1 cellular context compared by ENCODE assay signal in genomic region chr9:124453586-124454191, GRCh38.
TF ChIP-seq lines count a peak whose summit lies in the region.

No MANE protein-coding gene starts in this region.

TF ChIP-seq in K562, 482 proteins besides CTCF, POLR2A, EP300 and RAD21:
- TF ChIP-seq NRF1 (conservative IDR thresholded peaks at IDR 0.05 in 1 of 2, IDR thresholded peaks at IDR 0.05 in 1 of 2) (no peak), E2F1 (CRISPR knock-in tag; IDR thresholded peaks at IDR 0.05) (no peak), NR3C1 (CRISPR knock-in tag; IDR thresholded peaks at IDR 0.05) (no peak), RAD51 (IDR thresholded peaks at IDR 0.05; ENCODE audit: borderline replicate concordance, low read depth) (no peak), RERE (CRISPR knock-in tag; IDR thresholded peaks at IDR 0.05; ENCODE audit: borderline replicate concordance) (no peak), PREB (CRISPR knock-in tag; IDR thresholded peaks at IDR 0.05) (no peak), MLX (CRISPR knock-in tag; conservative IDR thresholded peaks at IDR 0.05) (no peak), SIN3B (IDR thresholded peaks at IDR 0.05; ENCODE audit: low read depth) (no peak), HMGXB4 (CRISPR knock-in tag; IDR thresholded peaks at IDR 0.05) (no peak), MAFK (IDR thresholded peaks at IDR 0.05; ENCODE audit: low read length) (no peak), NELFE (IDR thresholded peaks at IDR 0.05; ENCODE audit: insufficient read depth, insufficient read length) (no peak), ZKSCAN3 (CRISPR knock-in tag; IDR thresholded peaks at IDR 0.05) (no peak), RBM17 (IDR thresholded peaks at IDR 0.05; ENCODE audit: borderline replicate concordance, low read depth, low read length) (no peak)
- TF ChIP-seq, protein P1, sequence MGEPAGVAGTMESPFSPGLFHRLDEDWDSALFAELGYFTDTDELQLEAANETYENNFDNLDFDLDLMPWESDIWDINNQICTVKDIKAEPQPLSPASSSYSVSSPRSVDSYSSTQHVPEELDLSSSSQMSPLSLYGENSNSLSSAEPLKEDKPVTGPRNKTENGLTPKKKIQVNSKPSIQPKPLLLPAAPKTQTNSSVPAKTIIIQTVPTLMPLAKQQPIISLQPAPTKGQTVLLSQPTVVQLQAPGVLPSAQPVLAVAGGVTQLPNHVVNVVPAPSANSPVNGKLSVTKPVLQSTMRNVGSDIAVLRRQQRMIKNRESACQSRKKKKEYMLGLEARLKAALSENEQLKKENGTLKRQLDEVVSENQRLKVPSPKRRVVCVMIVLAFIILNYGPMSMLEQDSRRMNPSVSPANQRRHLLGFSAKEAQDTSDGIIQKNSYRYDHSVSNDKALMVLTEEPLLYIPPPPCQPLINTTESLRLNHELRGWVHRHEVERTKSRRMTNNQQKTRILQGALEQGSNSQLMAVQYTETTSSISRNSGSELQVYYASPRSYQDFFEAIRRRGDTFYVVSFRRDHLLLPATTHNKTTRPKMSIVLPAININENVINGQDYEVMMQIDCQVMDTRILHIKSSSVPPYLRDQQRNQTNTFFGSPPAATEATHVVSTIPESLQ (CRISPR knock-in tag; IDR thresholded peaks at IDR 0.05): no peak
- TF ChIP-seq, protein P2, sequence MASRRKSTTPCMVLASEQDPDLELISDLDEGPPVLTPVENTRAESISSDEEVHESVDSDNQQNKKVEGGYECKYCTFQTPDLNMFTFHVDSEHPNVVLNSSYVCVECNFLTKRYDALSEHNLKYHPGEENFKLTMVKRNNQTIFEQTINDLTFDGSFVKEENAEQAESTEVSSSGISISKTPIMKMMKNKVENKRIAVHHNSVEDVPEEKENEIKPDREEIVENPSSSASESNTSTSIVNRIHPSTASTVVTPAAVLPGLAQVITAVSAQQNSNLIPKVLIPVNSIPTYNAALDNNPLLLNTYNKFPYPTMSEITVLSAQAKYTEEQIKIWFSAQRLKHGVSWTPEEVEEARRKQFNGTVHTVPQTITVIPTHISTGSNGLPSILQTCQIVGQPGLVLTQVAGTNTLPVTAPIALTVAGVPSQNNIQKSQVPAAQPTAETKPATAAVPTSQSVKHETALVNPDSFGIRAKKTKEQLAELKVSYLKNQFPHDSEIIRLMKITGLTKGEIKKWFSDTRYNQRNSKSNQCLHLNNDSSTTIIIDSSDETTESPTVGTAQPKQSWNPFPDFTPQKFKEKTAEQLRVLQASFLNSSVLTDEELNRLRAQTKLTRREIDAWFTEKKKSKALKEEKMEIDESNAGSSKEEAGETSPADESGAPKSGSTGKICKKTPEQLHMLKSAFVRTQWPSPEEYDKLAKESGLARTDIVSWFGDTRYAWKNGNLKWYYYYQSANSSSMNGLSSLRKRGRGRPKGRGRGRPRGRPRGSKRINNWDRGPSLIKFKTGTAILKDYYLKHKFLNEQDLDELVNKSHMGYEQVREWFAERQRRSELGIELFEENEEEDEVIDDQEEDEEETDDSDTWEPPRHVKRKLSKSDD (conservative IDR thresholded peaks at IDR 0.05; ENCODE audit: low read length): no peak
- TF ChIP-seq, protein P3, sequence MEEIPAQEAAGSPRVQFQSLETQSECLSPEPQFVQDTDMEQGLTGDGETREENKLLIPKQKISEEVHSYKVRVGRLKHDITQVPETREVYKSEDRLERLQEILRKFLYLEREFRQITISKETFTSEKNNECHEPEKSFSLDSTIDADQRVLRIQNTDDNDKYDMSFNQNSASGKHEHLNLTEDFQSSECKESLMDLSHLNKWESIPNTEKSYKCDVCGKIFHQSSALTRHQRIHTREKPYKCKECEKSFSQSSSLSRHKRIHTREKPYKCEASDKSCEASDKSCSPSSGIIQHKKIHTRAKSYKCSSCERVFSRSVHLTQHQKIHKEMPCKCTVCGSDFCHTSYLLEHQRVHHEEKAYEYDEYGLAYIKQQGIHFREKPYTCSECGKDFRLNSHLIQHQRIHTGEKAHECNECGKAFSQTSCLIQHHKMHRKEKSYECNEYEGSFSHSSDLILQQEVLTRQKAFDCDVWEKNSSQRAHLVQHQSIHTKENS (CRISPR knock-in tag; IDR thresholded peaks at IDR 0.05): no peak
- TF ChIP-seq, protein P4, sequence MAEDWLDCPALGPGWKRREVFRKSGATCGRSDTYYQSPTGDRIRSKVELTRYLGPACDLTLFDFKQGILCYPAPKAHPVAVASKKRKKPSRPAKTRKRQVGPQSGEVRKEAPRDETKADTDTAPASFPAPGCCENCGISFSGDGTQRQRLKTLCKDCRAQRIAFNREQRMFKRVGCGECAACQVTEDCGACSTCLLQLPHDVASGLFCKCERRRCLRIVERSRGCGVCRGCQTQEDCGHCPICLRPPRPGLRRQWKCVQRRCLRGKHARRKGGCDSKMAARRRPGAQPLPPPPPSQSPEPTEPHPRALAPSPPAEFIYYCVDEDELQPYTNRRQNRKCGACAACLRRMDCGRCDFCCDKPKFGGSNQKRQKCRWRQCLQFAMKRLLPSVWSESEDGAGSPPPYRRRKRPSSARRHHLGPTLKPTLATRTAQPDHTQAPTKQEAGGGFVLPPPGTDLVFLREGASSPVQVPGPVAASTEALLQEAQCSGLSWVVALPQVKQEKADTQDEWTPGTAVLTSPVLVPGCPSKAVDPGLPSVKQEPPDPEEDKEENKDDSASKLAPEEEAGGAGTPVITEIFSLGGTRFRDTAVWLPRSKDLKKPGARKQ (CRISPR knock-in tag; IDR thresholded peaks at IDR 0.05): no peak
TF ChIP-seq in K562: peak in this region for 0.
